12 cellular contexts compared by ENCODE assay signal in genomic region chr1:14881775-14882672, GRCh38.
DNase-seq lines count a peak whose midpoint lies in the region; ATAC-seq and TF ChIP-seq lines count a peak whose summit lies in the region.
"Had no signal": no experiment of that assay in that cellular context is flagged by ENCODE, and none has a peak within 500 bp of the region (broad histone marks: within the 10 kb centered on the region; RNA-seq: fewer than 3 reads in every experiment).

No MANE protein-coding gene starts in this region.

- TF ChIP-seq POLR2A in Raji (IDR thresholded peaks at IDR 0.05; ENCODE audit: insufficient read depth, low read depth, low read length): peak; percentile 53; the same call in 1 of the 2 replicates

- H3K4me3 Mint-ChIP-seq in mesothelial cell of epicardium: no peak overlapping the region

- H3K4me1 Mint-ChIP-seq in mesothelial cell of epicardium: peaks cover 16% of the 10 kb centered on the region

- ATAC-seq in GM18502 (IDR thresholded peaks at IDR 0.05; ENCODE audit: poor library complexity, unreplicated experiment): peak; percentile 69
- ATAC-seq in HG02798 (IDR thresholded peaks at IDR 0.05; ENCODE audit: poor library complexity, unreplicated experiment): peak; percentile 57
- ATAC-seq in activated naive CD4-positive, alpha-beta T cell treated with anti-CD3 and anti-CD28 coated beads, Interleukin-2, amount 50 U/mL, for 72 hours: no peak
- ATAC-seq: right lobe of liver had no signal

- DNase-seq in mesothelial cell of epicardium (ENCODE audit: low spot score in 2 of 2, unreplicated experiment in 2 of 2): no peak
- DNase-seq in NCI-H82 treated with DMSO at 0.1 percent for 48 hours (lab: John Stamatoyannopoulos, UW; ENCODE audit: unreplicated experiment): no peak
- DNase-seq in NCI-H1048 (lab: John Stamatoyannopoulos, UW): no peak
- DNase-seq in activated naive CD4-positive, alpha-beta T cell treated with anti-CD3 and anti-CD28 coated beads, Interleukin-2, amount 50 U/mL, for 72 hours (ENCODE audit: low spot score in 2 of 2): no peak
- no peak for DNase-seq in activated T-cell treated with anti-CD3 and anti-CD28 coated beads, Interleukin-2, amount 50 U/mL, for 48 hours
- DNase-seq: lower lobe of right lung, NCI-H82, right lobe of liver, T-helper 2 cell had no signal

- no peak for TF ChIP-seq CTCF in mesothelial cell of epicardium (IDR thresholded peaks at IDR 0.05; ENCODE audit: unreplicated experiment)

- H3K36me3 Mint-ChIP-seq in mesothelial cell of epicardium: peaks cover 2% of the 10 kb centered on the region
- no peaks in the 10 kb centered on the region for H3K36me3 Mint-ChIP-seq in activated naive CD4-positive, alpha-beta T cell treated with anti-CD3 and anti-CD28 coated beads, Interleukin-2, amount 50 U/mL, for 72 hours

- peak overlapping the region; percentile 7 for H3K27ac Mint-ChIP-seq in mesothelial cell of epicardium
- H3K27ac Mint-ChIP-seq in activated naive CD4-positive, alpha-beta T cell treated with anti-CD3 and anti-CD28 coated beads, Interleukin-2, amount 50 U/mL, for 72 hours: peak overlapping the region in 1 of 2 donors; percentile 24

- peaks cover 6% of the 10 kb centered on the region for H3K9me3 Mint-ChIP-seq in mesothelial cell of epicardium
- no peaks in the 10 kb centered on the region for H3K9me3 Mint-ChIP-seq in activated naive CD4-positive, alpha-beta T cell treated with anti-CD3 and anti-CD28 coated beads, Interleukin-2, amount 50 U/mL, for 72 hours

- no peaks in the 10 kb centered on the region for H3K27me3 Mint-ChIP-seq in mesothelial cell of epicardium (ENCODE audit: low read depth)

Comparison
In these comparisons a context has a peak if more than half of its experiments do, and no peak if none do; other contexts are left out.
1. ATAC-seq: peak in GM18502 (single experiment) and HG02798 (single experiment); none in activated naive CD4-positive, alpha-beta T cell treated with anti-CD3 and anti-CD28 coated beads, Interleukin-2, amount 50 U/mL, for 72 hours (0 of 2).